25 cellular contexts compared by ENCODE assay signal in the genomic region with DNA sequence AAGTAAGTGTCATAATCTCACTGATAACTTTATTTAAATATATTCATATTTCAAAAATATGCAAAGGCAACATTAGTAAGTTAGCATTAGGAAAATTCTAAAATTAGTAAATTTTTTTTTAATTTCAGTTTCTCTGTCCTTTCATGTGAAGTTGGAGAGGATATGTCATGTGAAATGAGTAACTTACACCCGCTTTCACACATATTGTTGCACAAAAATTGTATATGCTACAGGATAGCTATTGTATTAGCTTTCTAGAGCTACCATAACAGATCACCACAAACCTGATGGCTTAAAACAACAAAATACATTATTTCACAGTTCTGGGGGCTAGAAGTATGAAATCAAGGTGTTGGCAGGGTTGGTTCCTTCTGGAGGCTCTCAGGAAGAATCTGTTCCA. TPM values are rescaled to one million over a fixed set of nuclear protein-coding genes. Genes with fewer than 3 reads are reported as not detected.
DNase-seq lines count a peak whose midpoint lies in the region; ATAC-seq and TF ChIP-seq lines count a peak whose summit lies in the region.
"Had no signal": no experiment of that assay in that cellular context is flagged by ENCODE, and none has a peak within 500 bp of the region (broad histone marks: within the 10 kb centered on the region; RNA-seq: fewer than 3 reads in every experiment).

No MANE protein-coding gene starts in this region.

- DNase-seq in activated T-cell treated with anti-CD3 and anti-CD28 coated beads, Interleukin-2, amount 50 U/mL, for 24 hours: no peak
- DNase-seq in activated T-cell treated with anti-CD3 and anti-CD28 coated beads, Interleukin-2, amount 50 U/mL, for 1 hour: no peak
- DNase-seq in CD4-positive, alpha-beta T cell: no peak
- no peak for DNase-seq in activated T-helper 1 cell treated with anti-CD3 and anti-CD28 coated beads, Interleukin-12 subunit alpha, Interleukin-12 subunit beta, Interleukin-2, Interleukin-4 antibody, amounts not matched to agents 30 ng/mL and 10 ng/mL and 1 ng/mL, durations not matched to agents 14 hours and 24 hours and 36 hours (ENCODE audit: low spot score)
- no peak for DNase-seq in naive thymus-derived CD8-positive, alpha-beta T cell
- DNase-seq in germinal center (ENCODE audit: low spot score) (no peak), C1 segment of cervical spinal cord (lab: John Stamatoyannopoulos, UW) (no peak)
- DNase-seq: activated CD8-positive, alpha-beta memory T cell treated with anti-CD3 and anti-CD28 coated beads for 24 hours; Caco-2; central memory CD4-positive, alpha-beta T cell; H9; NCI-H1092 treated with DMSO at 0.1 percent for 48 hours; NCI-H187; NCI-H446 treated with DMSO at 0.1 percent for 48 hours; NCI-H82; small intestine; stomach; SW 1271; T1000; uterus; WERI-Rb-1 had no signal

- CTCF ChIA-PET in CD4-positive, alpha-beta T cell (lab: Charles Lee): no interaction called here

- H3K36me3 Mint-ChIP-seq in activated T-cell treated with anti-CD3 and anti-CD28 coated beads, Interleukin-2, amount 50 U/mL, for 24 hours (ENCODE audit: low read depth): peaks cover 75% of the 10 kb centered on the region
- H3K36me3 Mint-ChIP-seq in CD4-positive, alpha-beta T cell (ENCODE audit: low read depth): peaks cover 47% of the 10 kb centered on the region
- H3K36me3 Mint-ChIP-seq in activated T-helper 1 cell treated with anti-CD3 and anti-CD28 coated beads, Interleukin-12 subunit alpha, Interleukin-12 subunit beta, Interleukin-2, Interleukin-4 antibody, amounts not matched to agents 30 ng/mL and 10 ng/mL and 1 ng/mL, durations not matched to agents 14 hours and 24 hours and 36 hours (ENCODE audit: low read depth): peaks cover 38% of the 10 kb centered on the region
- H3K36me3 Mint-ChIP-seq in naive thymus-derived CD8-positive, alpha-beta T cell: peaks cover 9 to 27% (median 9%) of the 10 kb centered on the region in 3 donors

- H3K9me3 ChIP-seq in CD4-positive, alpha-beta T cell (ENCODE audit: control insufficient read depth, low read length): no peaks in the 10 kb centered on the region
- H3K9me3 ChIP-seq: Caco-2, right atrium auricular region, stomach, uterus had no signal

- no peaks in the 10 kb centered on the region for H3K27me3 Mint-ChIP-seq in activated T-cell treated with anti-CD3 and anti-CD28 coated beads, Interleukin-2, amount 50 U/mL, for 24 hours
- no peaks in the 10 kb centered on the region for H3K27me3 Mint-ChIP-seq in CD4-positive, alpha-beta T cell
- H3K27me3 Mint-ChIP-seq in activated T-helper 1 cell treated with anti-CD3 and anti-CD28 coated beads, Interleukin-12 subunit alpha, Interleukin-12 subunit beta, Interleukin-2, Interleukin-4 antibody, amounts not matched to agents 30 ng/mL and 10 ng/mL and 1 ng/mL, durations not matched to agents 14 hours and 24 hours and 36 hours (ENCODE audit: insufficient read depth): no peaks in the 10 kb centered on the region
- no peaks in the 10 kb centered on the region for H3K27me3 Mint-ChIP-seq in naive thymus-derived CD8-positive, alpha-beta T cell
- H3K27me3 Mint-ChIP-seq: memory B cell had no signal

- H3K27ac Mint-ChIP-seq in activated T-cell treated with anti-CD3 and anti-CD28 coated beads, Interleukin-2, amount 50 U/mL, for 24 hours: peak overlapping the region; percentile 95
- H3K27ac Mint-ChIP-seq in CD4-positive, alpha-beta T cell: peak overlapping the region; percentile 58
- H3K27ac Mint-ChIP-seq in activated T-helper 1 cell treated with anti-CD3 and anti-CD28 coated beads, Interleukin-12 subunit alpha, Interleukin-12 subunit beta, Interleukin-2, Interleukin-4 antibody, amounts not matched to agents 30 ng/mL and 10 ng/mL and 1 ng/mL, durations not matched to agents 14 hours and 24 hours and 36 hours: peak overlapping the region; percentile 59
- H3K27ac Mint-ChIP-seq in naive thymus-derived CD8-positive, alpha-beta T cell: peak overlapping the region; percentile 41 to 97 (median 87)
- H3K27ac Mint-ChIP-seq: H9, memory B cell had no signal

- intact Hi-C loops in CD4-positive, alpha-beta T cell (cut with DNase I, micrococcal nuclease): no loop called here
- intact Hi-C loops in activated T-helper 1 cell treated with anti-CD3 and anti-CD28 coated beads, Interleukin-12 subunit alpha, Interleukin-12 subunit beta, Interleukin-2, Interleukin-4 antibody, amounts not matched to agents 30 ng/mL and 10 ng/mL and 1 ng/mL, durations not matched to agents 14 hours and 24 hours and 36 hours (cut with micrococcal nuclease): no loop called here

- H3K27ac ChIP-seq in CD4-positive, alpha-beta T cell (ENCODE audit: low read depth, low read length): no peak overlapping the region
- H3K27ac ChIP-seq: right atrium auricular region, stomach, uterus, WERI-Rb-1 had no signal

- POLR2A ChIA-PET in CD4-positive, alpha-beta T cell (lab: Charles Lee): interaction anchor here (1.2 to 5.5 kb wide), 3 partner anchors 9 to 24 kb away, joined by 3 to 34 read pairs (median 3); a partner anchor contains a TSS
- POLR2A ChIA-PET in naive thymus-derived CD8-positive, alpha-beta T cell (lab: Charles Lee): interaction anchor here (0.9 to 2.6 kb wide), 2 partner anchors 14 to 24 kb away, joined by 3 to 13 read pairs; a partner anchor contains a TSS

- no peak for TF ChIP-seq CTCF in CD4-positive, alpha-beta T cell (IDR thresholded peaks at IDR 0.05)

- H3K9me3 Mint-ChIP-seq in activated T-cell treated with anti-CD3 and anti-CD28 coated beads, Interleukin-2, amount 50 U/mL, for 24 hours: no peaks in the 10 kb centered on the region
- H3K9me3 Mint-ChIP-seq in CD4-positive, alpha-beta T cell: no peaks in the 10 kb centered on the region
- H3K9me3 Mint-ChIP-seq in activated T-helper 1 cell treated with anti-CD3 and anti-CD28 coated beads, Interleukin-12 subunit alpha, Interleukin-12 subunit beta, Interleukin-2, Interleukin-4 antibody, amounts not matched to agents 30 ng/mL and 10 ng/mL and 1 ng/mL, durations not matched to agents 14 hours and 24 hours and 36 hours: no peaks in the 10 kb centered on the region
- H3K9me3 Mint-ChIP-seq in naive thymus-derived CD8-positive, alpha-beta T cell: no peaks in the 10 kb centered on the region
- H3K9me3 Mint-ChIP-seq: H9, memory B cell had no signal

- H3K4me1 Mint-ChIP-seq in activated T-cell treated with anti-CD3 and anti-CD28 coated beads, Interleukin-2, amount 50 U/mL, for 24 hours (ENCODE audit: low read depth): peaks cover 93% of the 10 kb centered on the region
- peaks cover 99% of the 10 kb centered on the region for H3K4me1 Mint-ChIP-seq in CD4-positive, alpha-beta T cell (ENCODE audit: low read depth)
- H3K4me1 Mint-ChIP-seq in activated T-helper 1 cell treated with anti-CD3 and anti-CD28 coated beads, Interleukin-12 subunit alpha, Interleukin-12 subunit beta, Interleukin-2, Interleukin-4 antibody, amounts not matched to agents 30 ng/mL and 10 ng/mL and 1 ng/mL, durations not matched to agents 14 hours and 24 hours and 36 hours (ENCODE audit: low read depth): peaks cover 92% of the 10 kb centered on the region
- peaks cover 47 to 94% (median 80%) of the 10 kb centered on the region in 4 donors for H3K4me1 Mint-ChIP-seq in naive thymus-derived CD8-positive, alpha-beta T cell

- ATAC-seq in CD4-positive, alpha-beta T cell (ENCODE audit: poor library complexity): no peak
- ATAC-seq in naive thymus-derived CD8-positive, alpha-beta T cell: no peak
- no peak for ATAC-seq in HG03520 (IDR thresholded peaks at IDR 0.05; ENCODE audit: unreplicated experiment)
- ATAC-seq: esophagus mucosa had no signal

- H3K27me3 ChIP-seq in CD4-positive, alpha-beta T cell (ENCODE audit: control insufficient read depth, insufficient read depth, low read length): no peaks in the 10 kb centered on the region
- H3K27me3 ChIP-seq: right atrium auricular region, stomach, uterus had no signal

- peak overlapping the region; percentile 53 for H3K4me3 Mint-ChIP-seq in activated T-cell treated with anti-CD3 and anti-CD28 coated beads, Interleukin-2, amount 50 U/mL, for 24 hours
- H3K4me3 Mint-ChIP-seq in CD4-positive, alpha-beta T cell: no peak overlapping the region
- no peak overlapping the region for H3K4me3 Mint-ChIP-seq in activated T-helper 1 cell treated with anti-CD3 and anti-CD28 coated beads, Interleukin-12 subunit alpha, Interleukin-12 subunit beta, Interleukin-2, Interleukin-4 antibody, amounts not matched to agents 30 ng/mL and 10 ng/mL and 1 ng/mL, durations not matched to agents 14 hours and 24 hours and 36 hours
- peak overlapping the region in 2 of 10 donors; percentile 36 to 37 for H3K4me3 Mint-ChIP-seq in naive thymus-derived CD8-positive, alpha-beta T cell
- H3K4me3 Mint-ChIP-seq: H9, memory B cell had no signal

RNA-seq across cellular contexts. Expression of a gene that starts 24.4 kb away (rescaled TPM):
- 100 to 1,000 TPM; 134 TPM for total RNA-seq in CD4-positive, alpha-beta T cell
- total RNA-seq in activated T-helper 1 cell treated with anti-CD3 and anti-CD28 coated beads, Interleukin-12 subunit alpha, Interleukin-12 subunit beta, Interleukin-2, Interleukin-4 antibody, amounts not matched to agents 30 ng/mL and 10 ng/mL and 1 ng/mL, durations not matched to agents 14 hours and 24 hours and 36 hours: 139 and 145 TPM in 2 replicates
- 100 to 1,000 TPM in 1 of 2 experiments, 10 to 100 TPM in 1; 91.5 to 101 TPM for total RNA-seq in naive thymus-derived CD8-positive, alpha-beta T cell
- 10 to 100 TPM; 27.5 to 82.2 (median 32.4) TPM for polyA plus RNA-seq in naive thymus-derived CD8-positive, alpha-beta T cell
